11 cellular contexts compared by ENCODE assay signal in genomic region chr14:90483551-90483950, GRCh38.
DNase-seq lines count a peak whose midpoint lies in the region; ATAC-seq lines count a peak whose summit lies in the region.
"Had no signal": no experiment of that assay in that cellular context is flagged by ENCODE, and none has a peak within 500 bp of the region (broad histone marks: within the 10 kb centered on the region; RNA-seq: fewer than 3 reads in every experiment).

No MANE protein-coding gene starts in this region.

- H3K9me3 Mint-ChIP-seq in naive thymus-derived CD8-positive, alpha-beta T cell: peaks cover 0 to 8% (median 3%) of the 10 kb centered on the region in 9 donors
- H3K9me3 Mint-ChIP-seq: T-helper 1 cell treated with Interleukin-12 subunit alpha and Interleukin-12 subunit beta and Interleukin-4 antibody, amounts not matched to agents 30 μg/mL and 1 μg/mL, for 36 hours had no signal

- peaks cover 14 to 19% (median 16%) of the 10 kb centered on the region in 4 donors for H3K4me1 Mint-ChIP-seq in naive thymus-derived CD8-positive, alpha-beta T cell
- H3K4me1 Mint-ChIP-seq: IgD-negative memory B cell had no signal

- peak overlapping the region; percentile 15 to 78 (median 58) for H3K4me3 Mint-ChIP-seq in naive thymus-derived CD8-positive, alpha-beta T cell
- H3K4me3 Mint-ChIP-seq: IgD-negative memory B cell; T-helper 1 cell treated with Interleukin-12 subunit alpha and Interleukin-12 subunit beta and Interleukin-4 antibody, amounts not matched to agents 30 μg/mL and 1 μg/mL, for 36 hours had no signal

- peak overlapping the region in 5 of 10 donors; percentile 33 to 66 (median 58) for H3K27ac Mint-ChIP-seq in naive thymus-derived CD8-positive, alpha-beta T cell
- H3K27ac Mint-ChIP-seq: IgD-negative memory B cell; T-helper 1 cell treated with Interleukin-12 subunit alpha and Interleukin-12 subunit beta and Interleukin-4 antibody, amounts not matched to agents 30 μg/mL and 1 μg/mL, for 36 hours had no signal

- peaks cover 1 to 9% (median 6%) of the 10 kb centered on the region in 5 donors for H3K27me3 Mint-ChIP-seq in naive thymus-derived CD8-positive, alpha-beta T cell

- peaks cover 0 to 10% (median 5%) of the 10 kb centered on the region in 3 donors for H3K36me3 Mint-ChIP-seq in naive thymus-derived CD8-positive, alpha-beta T cell
- H3K36me3 Mint-ChIP-seq: IgD-negative memory B cell had no signal

- DNase-seq in DMS79 treated with DMSO at 0.1 percent for 48 hours (lab: John Stamatoyannopoulos, UW): peak; percentile 91
- peak; percentile 62 for DNase-seq in NCI-H1417 treated with DMSO at 0.1 percent for 48 hours (lab: John Stamatoyannopoulos, UW)
- peak; percentile 68 for DNase-seq in activated effector memory CD4-positive, alpha-beta T cell treated with anti-CD3 and anti-CD28 coated beads, Interleukin-2, amount 50 U/mL, for 16 hours
- peak in 9 of 10 donors; percentile 14 to 80 (median 50) for DNase-seq in naive thymus-derived CD8-positive, alpha-beta T cell
- no peak for DNase-seq in inferior parietal cortex (ENCODE audit: extremely low spot score)
- DNase-seq: GDM1 had no signal

- POLR2A ChIA-PET in naive thymus-derived CD8-positive, alpha-beta T cell (lab: Charles Lee): no interaction called here

- ATAC-seq in naive thymus-derived CD8-positive, alpha-beta T cell: peak; percentile 62 to 84
- ATAC-seq in GM21737 (IDR thresholded peaks at IDR 0.05; ENCODE audit: unreplicated experiment) (no peak), HG03342 (IDR thresholded peaks at IDR 0.05; ENCODE audit: unreplicated experiment) (no peak), GM18868 (IDR thresholded peaks at IDR 0.05; ENCODE audit: unreplicated experiment) (no peak)

Comparison
In these comparisons a context has a peak if more than half of its experiments do, and no peak if none do; other contexts are left out.
1. ATAC-seq: peak in naive thymus-derived CD8-positive, alpha-beta T cell (2 of 2); none in GM21737 (single experiment), HG03342 (single experiment) and GM18868 (single experiment).